ENCODE assay signal across 8 cellular contexts in genomic region chr16:4612977-4613635, GRCh38. TPM values are rescaled to one million over a fixed set of nuclear protein-coding genes. Genes with fewer than 3 reads are reported as not detected.
DNase-seq lines count a peak whose midpoint lies in the region; ATAC-seq and TF ChIP-seq lines count a peak whose summit lies in the region.

No MANE protein-coding gene starts in this region.

- DNase-seq in OCI-LY7 (ENCODE audit: low spot score) (no peak), LoVo (ENCODE audit: low spot score) (no peak), superior temporal gyrus (ENCODE audit: extremely low spot score) (no peak)
- DNase-seq in activated effector memory CD4-positive, alpha-beta T cell treated with Interleukin-2 at 50 U/mL for 16 hours = no peak

- WGBS in esophagus, 2 donors = 35 to 39% methylated on average over 14 of the region's 14 CpGs

- no TSS peak for BruUV-seq in OCI-LY7 (replicated peaks; lab: Mats Ljungman, UMichigan)

- no peak for TF ChIP-seq CTCF in DOHH2 (IDR thresholded peaks at IDR 0.05; ENCODE audit: low read depth, low read length, poor library complexity, severe bottlenecking)
- no peak for TF ChIP-seq CTCF in OCI-LY7 (conservative IDR thresholded peaks at IDR 0.05; ENCODE audit: low read length)
- TF ChIP-seq CTCF in parathyroid adenoma (IDR thresholded peaks at IDR 0.05) = no peak

- H2AFZ ChIP-seq in OCI-LY7 (ENCODE audit: low read length) = no peak overlapping the region
- H2AFZ ChIP-seq in parathyroid adenoma = no peak overlapping the region

- peak overlapping the region; percentile 94 for H3K4me3 ChIP-seq in DOHH2 (ENCODE audit: low read length)
- H3K4me3 ChIP-seq in OCI-LY7 (ENCODE audit: low read depth, low read length, poor library complexity, severe bottlenecking) = peak overlapping the region; percentile 91
- H3K4me3 ChIP-seq in esophagus (ENCODE audit: low read depth in 1 of 2, low read length in 2 of 2) = peak overlapping the region; percentile 85 to 95
- H3K4me3 ChIP-seq in parathyroid adenoma (ENCODE audit: low read depth, low read length) = peak overlapping the region; percentile 69

- intact Hi-C loops in OCI-LY7 (cut with micrococcal nuclease; ENCODE audit: unreplicated experiment) = loop anchor here (10.0 kb wide), 2 partner anchors 152 to 198 kb away; partner anchors contain the start of genes CORO7 and ZNF500

- no peaks in the 10 kb centered on the region for H3K9me2 ChIP-seq in DOHH2 (replicated peaks; ENCODE audit: control insufficient read depth, low read length)
- no peaks in the 10 kb centered on the region for H3K9me2 ChIP-seq in OCI-LY7 (ENCODE audit: insufficient read depth, low read length)

- no peak overlapping the region for H3K9ac ChIP-seq in parathyroid adenoma

- peaks cover 7% of the 10 kb centered on the region for H4K20me1 ChIP-seq in DOHH2 (ENCODE audit: control insufficient read depth, insufficient read depth, low read depth, low read length)
- no peaks in the 10 kb centered on the region for H4K20me1 ChIP-seq in OCI-LY7 (ENCODE audit: insufficient read depth, low read length)

- CTCF ChIA-PET in OCI-LY7 (lab: Charles Lee; ENCODE audit: unreplicated experiment) = interaction anchor here (1.0 kb wide), 1 partner anchor 16 kb away, joined by 4 read pairs; no protein-coding TSS in a partner anchor

- no peak for ATAC-seq in HG02938 (IDR thresholded peaks at IDR 0.05; ENCODE audit: unreplicated experiment)

- no peaks in the 10 kb centered on the region for H3K27me3 ChIP-seq in DOHH2 (ENCODE audit: control insufficient read depth, low read length)
- H3K27me3 ChIP-seq in esophagus (ENCODE audit: control insufficient read depth in 1 of 2, insufficient read depth in 2 of 2, low read length in 2 of 2) = no peaks in the 10 kb centered on the region
- H3K27me3 ChIP-seq in parathyroid adenoma (ENCODE audit: control insufficient read depth, insufficient read depth, low read length) = no peaks in the 10 kb centered on the region

- H3K4me1 ChIP-seq in DOHH2 (ENCODE audit: control insufficient read depth, low read length) (peaks cover 35% of the 10 kb centered on the region), OCI-LY7 (ENCODE audit: insufficient read depth, low read length, poor library complexity, severe bottlenecking) (peaks cover 35% of the 10 kb centered on the region), esophagus (ENCODE audit: control insufficient read depth in 2 of 2, insufficient read depth in 2 of 2, low read length in 1 of 2) (peaks cover 13 to 34% of the 10 kb centered on the region in 2 donors), parathyroid adenoma (peaks cover 21% of the 10 kb centered on the region)

- H3K79me2 ChIP-seq in DOHH2 (ENCODE audit: control insufficient read depth, low read length) = peaks cover 52% of the 10 kb centered on the region
- peaks cover 6% of the 10 kb centered on the region; the same call in 1 of the 2 replicates for H3K79me2 ChIP-seq in OCI-LY7 (ENCODE audit: insufficient read depth, low read depth, low read length)
- H3K79me2 ChIP-seq in parathyroid adenoma = peaks cover 9% of the 10 kb centered on the region

- no peak overlapping the region for H3K27ac ChIP-seq in DOHH2 (ENCODE audit: low read depth, low read length)
- no peak overlapping the region for H3K27ac ChIP-seq in OCI-LY7 (ENCODE audit: low read depth, low read length, poor library complexity, severe bottlenecking)
- peak overlapping the region; percentile 47 to 65 for H3K27ac ChIP-seq in esophagus (ENCODE audit: low read depth in 2 of 2, low read length in 1 of 2)
- H3K27ac ChIP-seq in parathyroid adenoma = peak overlapping the region; percentile 100

- H3K36me3 ChIP-seq in DOHH2 (ENCODE audit: control insufficient read depth, low read length) (peaks cover 3% of the 10 kb centered on the region; the same call in 1 of the 2 replicates), OCI-LY7 (ENCODE audit: insufficient read depth, low read length) (no peaks in the 10 kb centered on the region), esophagus (ENCODE audit: control insufficient read depth in 2 of 2, insufficient read depth in 2 of 2, low read length in 1 of 2) (peaks cover 4 to 19% of the 10 kb centered on the region in 2 donors), parathyroid adenoma (ENCODE audit: control insufficient read depth, insufficient read depth, low read length) (no peaks in the 10 kb centered on the region)

- no peaks in the 10 kb centered on the region for H3K9me3 ChIP-seq in DOHH2 (ENCODE audit: control insufficient read depth, insufficient read depth, low read length)
- no peaks in the 10 kb centered on the region for H3K9me3 ChIP-seq in OCI-LY7 (ENCODE audit: low read length)
- no peaks in the 10 kb centered on the region for H3K9me3 ChIP-seq in esophagus (ENCODE audit: control insufficient read depth in 2 of 2, insufficient read depth in 1 of 2, low read depth in 1 of 2, low read length in 1 of 2)
- H3K9me3 ChIP-seq in parathyroid adenoma (ENCODE audit: control insufficient read depth, low read length) = no peaks in the 10 kb centered on the region

- POLR2A ChIA-PET in OCI-LY7 (lab: Charles Lee) = interaction anchor here (0.6 kb wide), 2 partner anchors 141 to 303 kb away, joined by 3 to 5 read pairs; no protein-coding TSS in a partner anchor

- H3K4me2 ChIP-seq in DOHH2 (ENCODE audit: low read length) (peak overlapping the region; percentile 99), OCI-LY7 (ENCODE audit: low read length) (peak overlapping the region; percentile 88), parathyroid adenoma (ENCODE audit: low read length) (peak overlapping the region; percentile 65)

- peaks cover 8% of the 10 kb centered on the region; the same call in 1 of the 2 replicates for H3F3A ChIP-seq in DOHH2 (ENCODE audit: control insufficient read depth, insufficient read depth)

RNA-seq across cellular contexts. Expression of gene UBALD1, which starts 1.6 kb away (rescaled TPM):
- 11.1 and 12.6 TPM in 2 replicates for total RNA-seq in OCI-LY7 (2014; rRNA removed; shearing (Covaris generic))
- 34.1 and 34.9 TPM in 2 replicates for total RNA-seq in OCI-LY7 (2022)
- polyA plus RNA-seq in esophagus = 10 to 100 TPM; 18.6 to 34.7 TPM

RNA-seq across cellular contexts. Expression of gene MGRN1, which starts 11.5 kb away (rescaled TPM):
- 14.1 and 14.3 TPM in 2 replicates for total RNA-seq in OCI-LY7 (2014; rRNA removed; shearing (Covaris generic))
- total RNA-seq in OCI-LY7 (2022) = 43.1 and 45.4 TPM in 2 replicates
- polyA plus RNA-seq in esophagus = 10 to 100 TPM; 10.9 to 15.1 TPM

RNA-seq across cellular contexts. Expression of gene C16orf96, which starts 57.0 kb away (rescaled TPM):
- total RNA-seq in OCI-LY7 (2014; rRNA removed; shearing (Covaris generic)) = 0.08 and 0.13 TPM in 2 replicates
- 0.27 and 0.37 TPM in 2 replicates for total RNA-seq in OCI-LY7 (2022)
- under 1 TPM; 0.04 to 0.08 TPM for polyA plus RNA-seq in esophagus

Comparison
In these comparisons a context has a peak if more than half of its experiments do, and no peak if none do; other contexts are left out.
1. H3K27ac ChIP-seq: peak in esophagus (2 of 2) and parathyroid adenoma (single experiment); none in DOHH2 (single experiment) and OCI-LY7 (single experiment).
2. Peak in every context shown above with its lines, with median percentiles within 50 percentile points of each other: H3K4me2 ChIP-seq and H3K4me3 ChIP-seq.